ENCODE assay signal across 23 cellular contexts in genomic region chr6:110201141-110201848, GRCh38.
"Had no signal": no experiment of that assay in that cellular context is flagged by ENCODE, and none has a peak within 500 bp of the region (broad histone marks: within the 10 kb centered on the region; RNA-seq: fewer than 3 reads in every experiment).

No MANE protein-coding gene starts in this region.

- DNase-seq: activated CD4-positive, alpha-beta T cell treated with anti-CD3 and anti-CD28 coated beads for 1 hour; activated CD4-positive, alpha-beta T cell treated with anti-CD3 and anti-CD28 coated beads, Interleukin-2, amount 50 U/mL, for 1 hour; activated CD8-positive, alpha-beta memory T cell treated with anti-CD3 and anti-CD28 coated beads for 24 hours; activated CD8-positive, alpha-beta memory T cell treated with anti-CD3 and anti-CD28 coated beads, Interleukin-2, amount 50 U/mL, for 4 hours; activated naive CD4-positive, alpha-beta T cell treated with Interleukin-2 at 50 U/mL for 16 hours; activated naive CD8-positive, alpha-beta T cell treated with anti-CD3 and anti-CD28 coated beads, Interleukin-2, amount 10 ng/mL, durations not matched to agents 7 days and 5 days; activated T-cell treated with anti-CD3 and anti-CD28 coated beads, Interleukin-2, amount 50 U/mL, for 4 hours; amygdala; heart right ventricle; lower lobe of right lung; natural killer cell; stimulated activated CD4-positive, alpha-beta T cell treated with anti-CD3 and anti-CD28 coated beads, Interleukin-12 subunit alpha, Interleukin-12 subunit beta, amount 100 ng/mL, for 4 hours; stimulated activated CD4-positive, alpha-beta T cell treated with anti-CD3 and anti-CD28 coated beads, Interleukin-4, amount 100 ng/mL, for 4 hours; stimulated activated naive CD8-positive, alpha-beta T cell treated with anti-CD3 and anti-CD28 coated beads, Interleukin-15, Interleukin-2, amounts not matched to agents 100 U/mL and 50 U/mL, for 24 hours; SW 1271; T-helper 17 cell; WERI-Rb-1 had no signal

- FAIRE-seq: bronchial epithelial cell, keratinocyte had no signal

- H3K4me1 ChIP-seq: lower lobe of right lung, prostate gland, right atrium auricular region had no signal

- H3K9me3 Mint-ChIP-seq: activated naive CD8-positive, alpha-beta T cell treated with anti-CD3 and anti-CD28 coated beads, Interleukin-2, amount 10 ng/mL, durations not matched to agents 7 days and 5 days; activated T-cell treated with anti-CD3 and anti-CD28 coated beads, Interleukin-2, amount 50 U/mL, for 4 hours; natural killer cell had no signal

- H3K36me3 Mint-ChIP-seq: natural killer cell had no signal

- H3K27ac Mint-ChIP-seq: activated naive CD8-positive, alpha-beta T cell treated with anti-CD3 and anti-CD28 coated beads, Interleukin-2, amount 10 ng/mL, durations not matched to agents 7 days and 5 days; natural killer cell; T-helper 17 cell had no signal

- H3K27me3 ChIP-seq: heart right ventricle, right atrium auricular region had no signal

- H3K27me3 Mint-ChIP-seq: activated naive CD8-positive, alpha-beta T cell treated with anti-CD3 and anti-CD28 coated beads, Interleukin-2, amount 10 ng/mL, durations not matched to agents 7 days and 5 days; T-helper 17 cell had no signal

- ATAC-seq: activated T-cell treated with anti-CD3 and anti-CD28 coated beads, Interleukin-2, amount 50 U/mL, for 4 hours; heart right ventricle; left lobe of liver; lower lobe of right lung; natural killer cell; stimulated activated naive CD8-positive, alpha-beta T cell treated with anti-CD3 and anti-CD28 coated beads, Interleukin-15, Interleukin-2, amounts not matched to agents 100 U/mL and 50 U/mL, for 24 hours; T-helper 17 cell had no signal

- H3K4me3 Mint-ChIP-seq: activated naive CD8-positive, alpha-beta T cell treated with anti-CD3 and anti-CD28 coated beads, Interleukin-2, amount 10 ng/mL, durations not matched to agents 7 days and 5 days; activated T-cell treated with anti-CD3 and anti-CD28 coated beads, Interleukin-2, amount 50 U/mL, for 4 hours; natural killer cell; T-helper 17 cell had no signal

- H3K36me3 ChIP-seq: prostate gland, right atrium auricular region, WERI-Rb-1 had no signal

- H3K4me1 Mint-ChIP-seq: activated naive CD8-positive, alpha-beta T cell treated with anti-CD3 and anti-CD28 coated beads, Interleukin-2, amount 10 ng/mL, durations not matched to agents 7 days and 5 days had no signal

- H3K27ac ChIP-seq: epithelial cell of prostate, heart right ventricle, lower lobe of right lung, prostate gland, right atrium auricular region, WERI-Rb-1 had no signal

- H3K9me3 ChIP-seq: heart right ventricle, lower lobe of right lung, prostate gland, right atrium auricular region had no signal

- H3K4me3 ChIP-seq: heart right ventricle, lower lobe of right lung, prostate gland, right atrium auricular region had no signal
